19 cellular contexts compared by ENCODE assay signal in genomic region chr7:31249671-31250070, GRCh38.
DNase-seq lines count a peak whose midpoint lies in the region; ATAC-seq and TF ChIP-seq lines count a peak whose summit lies in the region.
"Had no signal": no experiment of that assay in that cellular context is flagged by ENCODE, and none has a peak within 500 bp of the region (broad histone marks: within the 10 kb centered on the region; RNA-seq: fewer than 3 reads in every experiment).

No MANE protein-coding gene starts in this region.

- H3K36me3 ChIP-seq in heart left ventricle, result no peaks in the 10 kb centered on the region

- H3K4me3 Mint-ChIP-seq in WTC11 (no peak overlapping the region), glutamatergic neuron (ENCODE audit: unreplicated experiment) (no peak overlapping the region)

- H3K9me3 Mint-ChIP-seq in WTC11, result no peaks in the 10 kb centered on the region
- no peaks in the 10 kb centered on the region for H3K9me3 Mint-ChIP-seq in glutamatergic neuron (ENCODE audit: unreplicated experiment)

- POLR2A ChIA-PET in WTC11 (lab: Charles Lee), result no interaction called here

- H3K27ac ChIP-seq in heart left ventricle, result no peak overlapping the region
- H3K27ac ChIP-seq: 22Rv1 had no signal

- H3K4me1 ChIP-seq in heart left ventricle, result no peaks in the 10 kb centered on the region

- peaks cover 0 to 17% (median 0%) of the 10 kb centered on the region in 9 donors for H3K27me3 ChIP-seq in heart left ventricle

- TF ChIP-seq POLR2A in heart left ventricle (IDR thresholded peaks at IDR 0.05), result no peak

- no peaks in the 10 kb centered on the region for H3K36me3 Mint-ChIP-seq in WTC11
- H3K36me3 Mint-ChIP-seq in glutamatergic neuron (ENCODE audit: unreplicated experiment), result no peaks in the 10 kb centered on the region

- WGBS in heart left ventricle, 4 donors, result 23 to 35% (median 29%) methylated on average over 11 of the region's 11 CpGs

- peak; percentile 35 for DNase-seq in Ammon's horn (ENCODE audit: low spot score)
- DNase-seq in WTC11 (ENCODE audit: low spot score), result peak; percentile 56
- DNase-seq in glutamatergic neuron, result peak; percentile 19
- DNase-seq in occipital lobe (lab: John Stamatoyannopoulos, UW), result peak; percentile 24
- no peak for DNase-seq in H4 (ENCODE audit: low spot score)
- DNase-seq in GM03348 (ENCODE audit: low spot score), result no peak
- no peak for DNase-seq in heart left ventricle
- DNase-seq: Calu3, DND-41, GOT3, NCI-H1092 treated with DMSO at 0.1 percent for 48 hours, NCI-H1436, NCI-H187, NCI-H2171 treated with DMSO at 0.1 percent for 48 hours, NCI-H345, NCI-H524, NCI-H748 treated with DMSO at 0.1 percent for 48 hours, SK-N-SH had no signal

- no peak overlapping the region for H3K4me3 ChIP-seq in heart left ventricle

- ATAC-seq in WTC11, result peak; percentile 70
- ATAC-seq in heart left ventricle, result no peak

- CTCF ChIA-PET in WTC11 (lab: Charles Lee), result no interaction called here

- intact Hi-C loops in heart left ventricle (cut with DNase I), result no loop called here

- no peaks in the 10 kb centered on the region for H3K27me3 Mint-ChIP-seq in WTC11 (ENCODE audit: low read depth)
- H3K27me3 Mint-ChIP-seq in glutamatergic neuron (ENCODE audit: unreplicated experiment), result no peaks in the 10 kb centered on the region

- no peak for TF ChIP-seq CTCF in WTC11 (IDR thresholded peaks at IDR 0.05)
- no peak for TF ChIP-seq CTCF in glutamatergic neuron (IDR thresholded peaks at IDR 0.05; ENCODE audit: partially characterized antibody, unreplicated experiment)
- TF ChIP-seq CTCF in heart left ventricle (IDR thresholded peaks at IDR 0.05), result no peak

- H3K9me3 ChIP-seq in heart left ventricle, result no peaks in the 10 kb centered on the region
- H3K9me3 ChIP-seq: SK-N-SH had no signal

- H3K4me1 Mint-ChIP-seq in WTC11, result peaks cover 27% of the 10 kb centered on the region
- no peaks in the 10 kb centered on the region for H3K4me1 Mint-ChIP-seq in glutamatergic neuron (ENCODE audit: low read depth, unreplicated experiment)

- H3K27ac Mint-ChIP-seq in WTC11, result no peak overlapping the region
- H3K27ac Mint-ChIP-seq in glutamatergic neuron (ENCODE audit: unreplicated experiment), result no peak overlapping the region

TF ChIP-seq in WTC11, 78 proteins besides CTCF, POLR2A, EP300 and RAD21:
- TF ChIP-seq NR1H2 (CRISPR knock-in tag; IDR thresholded peaks at IDR 0.05) (no peak), ETV6 (CRISPR knock-in tag; IDR thresholded peaks at IDR 0.05) (0 out of 2 replicates have a peak, but pooled peaks have one; percentile 21)

Comparison
In these comparisons a context has a peak if more than half of its experiments do, and no peak if none do; other contexts are left out.
1. DNase-seq: peak in Ammon's horn (single experiment), WTC11 (single experiment), glutamatergic neuron (single experiment) and occipital lobe (single experiment); none in H4 (single experiment), GM03348 (single experiment) and heart left ventricle (0 of 5).